ENCODE assay signal across 19 cellular contexts in the genomic region with DNA sequence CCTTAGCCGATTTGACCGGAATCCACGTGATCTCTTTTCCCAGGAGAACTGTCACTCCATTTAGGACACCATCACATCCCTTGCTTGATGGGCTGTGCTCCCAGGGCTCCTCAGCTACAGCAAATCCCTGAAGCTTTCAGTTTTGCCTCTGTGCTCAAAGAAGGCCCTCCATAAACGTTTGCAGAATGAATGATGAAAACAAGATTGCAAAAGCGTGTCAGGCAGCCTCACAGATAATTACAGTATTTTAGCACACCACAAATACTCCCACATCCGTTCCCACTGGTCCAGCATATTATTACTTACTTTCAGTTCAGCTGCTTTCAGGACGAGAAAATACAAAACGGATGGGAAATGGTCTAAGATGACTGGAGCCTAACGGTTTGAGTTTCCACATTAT.
DNase-seq lines count a peak whose midpoint lies in the region; ATAC-seq, FAIRE-seq and TF ChIP-seq lines count a peak whose summit lies in the region.
"Had no signal": no experiment of that assay in that cellular context is flagged by ENCODE, and none has a peak within 500 bp of the region (broad histone marks: within the 10 kb centered on the region; RNA-seq: fewer than 3 reads in every experiment).

No MANE protein-coding gene starts in this region.

- H2AFZ ChIP-seq in GM12878 (ENCODE audit: control insufficient read depth, low read depth, low read length), result no peak overlapping the region

- SMC1A ChIA-PET in GM12878 (lab: Charles Lee; ENCODE audit: uncharacterized antibody, unreplicated experiment), result interaction anchor here (0.6 to 2.0 kb wide), 5 partner anchors 19 to 370 kb away, joined by 3 to 8 read pairs (median 3); no protein-coding TSS in a partner anchor

- H3K36me3 ChIP-seq in GM12878 (ENCODE audit: control insufficient read depth in 2 of 2, insufficient read depth in 2 of 2, low read length in 1 of 2), result peaks cover 0 to 7% of the 10 kb centered on the region in 2 experiments; a peak in 3 of 4 replicates

- no peak overlapping the region for H3K4me2 ChIP-seq in GM12878 (ENCODE audit: control insufficient read depth, insufficient read depth)

- no peak overlapping the region for H3K27ac ChIP-seq in GM12878 (ENCODE audit: control insufficient read depth, insufficient read depth)
- H3K27ac ChIP-seq: thoracic aorta had no signal

- no TSS peak for BruUV-seq in GM12878 (replicated peaks; lab: Mats Ljungman, UMichigan)

- POLR2A ChIA-PET in GM12878 (lab: Charles Lee), result interaction anchor here (0.5 kb wide), 1 partner anchor 19 kb away, joined by 6 read pairs; no protein-coding TSS in a partner anchor

- H3K4me1 ChIP-seq in GM12878 (ENCODE audit: control insufficient read depth, insufficient read depth, low read length), result no peaks in the 10 kb centered on the region

- ATAC-seq in GM12878, result peak; percentile 78
- no peak for ATAC-seq in HG02571 (IDR thresholded peaks at IDR 0.05; ENCODE audit: unreplicated experiment)
- ATAC-seq: activated CD4-positive, CD25-positive, alpha-beta regulatory T cell treated with anti-CD3 and anti-CD28 coated beads, Interleukin-2, amount 50 U/mL, for 24 hours; PC-3 had no signal

- no peaks in the 10 kb centered on the region for H3K27me3 ChIP-seq in GM12878 (replicated peaks in 1 of 2; ENCODE audit: control insufficient read depth in 2 of 2, insufficient read depth in 2 of 2, low read length in 1 of 2)

- CTCF ChIA-PET in GM12878 (lab: Yijun Ruan, JAX), result interaction anchor here (0.5 to 3.0 kb wide), 5 partner anchors 12 to 370 kb away, joined by 3 to 15 read pairs (median 3); no protein-coding TSS in a partner anchor

- in situ Hi-C loops in GM12878 (cut with MboI), result loop anchor here (10.0 kb wide), 1 partner anchor 1510 kb away; no protein-coding TSS in a partner anchor

- no peak for FAIRE-seq in GM12878 (lab: Jason Lieb, UNC)
- FAIRE-seq: endothelial cell of umbilical vein, GM18507 had no signal

- intact Hi-C loops in GM12878 (cut with micrococcal nuclease; ENCODE audit: unreplicated experiment), result loop anchor here (10.0 kb wide), 1 partner anchor 1360 kb away; no protein-coding TSS in a partner anchor

- H3K9me3 ChIP-seq in GM12878 (replicated peaks; ENCODE audit: control insufficient read depth, insufficient read depth, low read length), result no peaks in the 10 kb centered on the region
- H3K9me3 ChIP-seq: thoracic aorta had no signal

- H3K79me2 ChIP-seq in GM12878 (ENCODE audit: control insufficient read depth, insufficient read depth, low read length), result no peaks in the 10 kb centered on the region

- TF ChIP-seq POLR2A in GM12878 (IDR thresholded peaks at IDR 0.05; ENCODE audit: low read depth, low read length), result no peak

- DNase-seq in GF-D8 (lab: John Stamatoyannopoulos, UW) (peak; percentile 83), NCI-H2227 treated with DMSO at 0.1 percent for 48 hours (lab: John Stamatoyannopoulos, UW) (peak; percentile 92), GM12878 (ENCODE audit: low read depth, low spot score) (peak; percentile 53), skeletal muscle cell (ENCODE audit: low read depth) (peak; percentile 2), iPS-NIHi7 (ENCODE audit: extremely low spot score) (no peak), DMS53 (lab: John Stamatoyannopoulos, UW) (no peak), HUDEP-2 (lab: John Stamatoyannopoulos, UW; ENCODE audit: unreplicated experiment in 76 of 76) (no peak)
- DNase-seq: activated naive CD8-positive, alpha-beta T cell treated with anti-CD3 and anti-CD28 coated beads, Interleukin-2, amount 10 ng/mL, durations not matched to agents 7 days and 5 days; CD4-positive, alpha-beta T cell; kidney glomerular epithelial cell; NCI-H1105; NCI-H446 treated with DMSO at 0.1 percent for 48 hours; PC-3; stimulated activated CD4-positive, alpha-beta T cell treated with anti-CD3 and anti-CD28 coated beads, Interleukin-15, amount 100 ng/mL, for 24 hours had no signal

- H3K4me3 ChIP-seq in GM12878 (no peak overlapping the region), skeletal muscle cell (ENCODE audit: low read depth, low read length) (no peak overlapping the region)
- H3K4me3 ChIP-seq: thoracic aorta had no signal

- H3K9ac ChIP-seq in GM12878 (ENCODE audit: control insufficient read depth, insufficient read depth, low read length), result no peak overlapping the region

- TF ChIP-seq EP300 in GM12878 (IDR thresholded peaks at IDR 0.05; ENCODE audit: borderline replicate concordance in 1 of 2, control insufficient read depth in 1 of 2, low read depth in 2 of 2, low read length in 2 of 2), result 0 out of 4 replicates have a peak, but pooled peaks of 1 of the 2 experiments have one; percentile 22

- RAD21 ChIA-PET in GM12878 (lab: Charles Lee; ENCODE audit: unreplicated experiment), result interaction anchor here (1.4 kb wide), 1 partner anchor 371 kb away, joined by 3 read pairs; no protein-coding TSS in a partner anchor

- 33% methylated on average over 9 of the region's 9 CpGs for WGBS in GM12878 (ENCODE audit: insufficient coverage, insufficient replicate concordance, low lambda C conversion rate, missing lambda C conversion rate)

- TF ChIP-seq CTCF in GM12878 (IDR thresholded peaks at IDR 0.05 in 2 of 3, conservative IDR thresholded peaks at IDR 0.05 in 1 of 3; ENCODE audit: control insufficient read depth in 2 of 3, extremely low read depth in 1 of 3, insufficient read depth in 1 of 3, low read depth in 3 of 3, low read length in 3 of 3), result no peak

- TF ChIP-seq RAD21 in GM12878 (IDR thresholded peaks at IDR 0.05; ENCODE audit: insufficient read depth, low read depth, low read length), result no peak

- no peaks in the 10 kb centered on the region for H4K20me1 ChIP-seq in GM12878 (ENCODE audit: control insufficient read depth, insufficient read depth)

TF ChIP-seq in GM12878, 131 proteins besides CTCF, POLR2A, EP300 and RAD21 (continues in another document):
- TF ChIP-seq MTA2 (IDR thresholded peaks at IDR 0.05; ENCODE audit: low read depth) (peak; percentile 74), NFYA (IDR thresholded peaks at IDR 0.05; ENCODE audit: borderline replicate concordance, low read depth, low read length) (no peak), IKZF1 (conservative IDR thresholded peaks at IDR 0.05) (0 out of 2 replicates have a peak, but pooled peaks have one; percentile 43), PAX5 (IDR thresholded peaks at IDR 0.05; ENCODE audit: borderline replicate concordance, low read depth, low read length) (no peak), KLF5 (IDR thresholded peaks at IDR 0.05; ENCODE audit: partially characterized antibody) (no peak), POU2F2 (IDR thresholded peaks at IDR 0.05; ENCODE audit: borderline replicate concordance, low read depth, low read length) (no peak; the same call in 2 of the 3 replicates), MEF2B (IDR thresholded peaks at IDR 0.05; ENCODE audit: partially characterized antibody, poor library complexity, severe bottlenecking) (peak; percentile 10), CHD4 (IDR thresholded peaks at IDR 0.05) (no peak), ZNF24 (IDR thresholded peaks at IDR 0.05) (peak; percentile 62; the same call in 1 of the 2 replicates), ATF7 (IDR thresholded peaks at IDR 0.05; ENCODE audit: low read depth) (no peak), NFXL1 (IDR thresholded peaks at IDR 0.05; ENCODE audit: borderline replicate concordance) (no peak)
- TF ChIP-seq, protein P1, sequence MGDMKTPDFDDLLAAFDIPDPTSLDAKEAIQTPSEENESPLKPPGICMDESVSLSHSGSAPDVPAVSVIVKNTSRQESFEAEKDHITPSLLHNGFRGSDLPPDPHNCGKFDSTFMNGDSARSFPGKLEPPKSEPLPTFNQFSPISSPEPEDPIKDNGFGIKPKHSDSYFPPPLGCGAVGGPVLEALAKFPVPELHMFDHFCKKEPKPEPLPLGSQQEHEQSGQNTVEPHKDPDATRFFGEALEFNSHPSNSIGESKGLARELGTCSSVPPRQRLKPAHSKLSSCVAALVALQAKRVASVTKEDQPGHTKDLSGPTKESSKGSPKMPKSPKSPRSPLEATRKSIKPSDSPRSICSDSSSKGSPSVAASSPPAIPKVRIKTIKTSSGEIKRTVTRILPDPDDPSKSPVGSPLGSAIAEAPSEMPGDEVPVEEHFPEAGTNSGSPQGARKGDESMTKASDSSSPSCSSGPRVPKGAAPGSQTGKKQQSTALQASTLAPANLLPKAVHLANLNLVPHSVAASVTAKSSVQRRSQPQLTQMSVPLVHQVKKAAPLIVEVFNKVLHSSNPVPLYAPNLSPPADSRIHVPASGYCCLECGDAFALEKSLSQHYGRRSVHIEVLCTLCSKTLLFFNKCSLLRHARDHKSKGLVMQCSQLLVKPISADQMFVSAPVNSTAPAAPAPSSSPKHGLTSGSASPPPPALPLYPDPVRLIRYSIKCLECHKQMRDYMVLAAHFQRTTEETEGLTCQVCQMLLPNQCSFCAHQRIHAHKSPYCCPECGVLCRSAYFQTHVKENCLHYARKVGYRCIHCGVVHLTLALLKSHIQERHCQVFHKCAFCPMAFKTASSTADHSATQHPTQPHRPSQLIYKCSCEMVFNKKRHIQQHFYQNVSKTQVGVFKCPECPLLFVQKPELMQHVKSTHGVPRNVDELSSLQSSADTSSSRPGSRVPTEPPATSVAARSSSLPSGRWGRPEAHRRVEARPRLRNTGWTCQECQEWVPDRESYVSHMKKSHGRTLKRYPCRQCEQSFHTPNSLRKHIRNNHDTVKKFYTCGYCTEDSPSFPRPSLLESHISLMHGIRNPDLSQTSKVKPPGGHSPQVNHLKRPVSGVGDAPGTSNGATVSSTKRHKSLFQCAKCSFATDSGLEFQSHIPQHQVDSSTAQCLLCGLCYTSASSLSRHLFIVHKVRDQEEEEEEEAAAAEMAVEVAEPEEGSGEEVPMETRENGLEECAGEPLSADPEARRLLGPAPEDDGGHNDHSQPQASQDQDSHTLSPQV (IDR thresholded peaks at IDR 0.05), result no peak
- TF ChIP-seq, protein P2, sequence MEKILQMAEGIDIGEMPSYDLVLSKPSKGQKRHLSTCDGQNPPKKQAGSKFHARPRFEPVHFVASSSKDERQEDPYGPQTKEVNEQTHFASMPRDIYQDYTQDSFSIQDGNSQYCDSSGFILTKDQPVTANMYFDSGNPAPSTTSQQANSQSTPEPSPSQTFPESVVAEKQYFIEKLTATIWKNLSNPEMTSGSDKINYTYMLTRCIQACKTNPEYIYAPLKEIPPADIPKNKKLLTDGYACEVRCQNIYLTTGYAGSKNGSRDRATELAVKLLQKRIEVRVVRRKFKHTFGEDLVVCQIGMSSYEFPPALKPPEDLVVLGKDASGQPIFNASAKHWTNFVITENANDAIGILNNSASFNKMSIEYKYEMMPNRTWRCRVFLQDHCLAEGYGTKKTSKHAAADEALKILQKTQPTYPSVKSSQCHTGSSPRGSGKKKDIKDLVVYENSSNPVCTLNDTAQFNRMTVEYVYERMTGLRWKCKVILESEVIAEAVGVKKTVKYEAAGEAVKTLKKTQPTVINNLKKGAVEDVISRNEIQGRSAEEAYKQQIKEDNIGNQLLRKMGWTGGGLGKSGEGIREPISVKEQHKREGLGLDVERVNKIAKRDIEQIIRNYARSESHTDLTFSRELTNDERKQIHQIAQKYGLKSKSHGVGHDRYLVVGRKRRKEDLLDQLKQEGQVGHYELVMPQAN (conservative IDR thresholded peaks at IDR 0.05), result no peak

Comparison
In these comparisons a context has a peak if more than half of its experiments do, and no peak if none do; other contexts are left out.
1. DNase-seq: peak in GF-D8 (single experiment), NCI-H2227 treated with DMSO at 0.1 percent for 48 hours (single experiment), GM12878 (single experiment) and skeletal muscle cell (single experiment); none in iPS-NIHi7 (single experiment), DMS53 (single experiment) and HUDEP-2 (0 of 76).